ENCODE assay signal across 22 cellular contexts in the genomic region with DNA sequence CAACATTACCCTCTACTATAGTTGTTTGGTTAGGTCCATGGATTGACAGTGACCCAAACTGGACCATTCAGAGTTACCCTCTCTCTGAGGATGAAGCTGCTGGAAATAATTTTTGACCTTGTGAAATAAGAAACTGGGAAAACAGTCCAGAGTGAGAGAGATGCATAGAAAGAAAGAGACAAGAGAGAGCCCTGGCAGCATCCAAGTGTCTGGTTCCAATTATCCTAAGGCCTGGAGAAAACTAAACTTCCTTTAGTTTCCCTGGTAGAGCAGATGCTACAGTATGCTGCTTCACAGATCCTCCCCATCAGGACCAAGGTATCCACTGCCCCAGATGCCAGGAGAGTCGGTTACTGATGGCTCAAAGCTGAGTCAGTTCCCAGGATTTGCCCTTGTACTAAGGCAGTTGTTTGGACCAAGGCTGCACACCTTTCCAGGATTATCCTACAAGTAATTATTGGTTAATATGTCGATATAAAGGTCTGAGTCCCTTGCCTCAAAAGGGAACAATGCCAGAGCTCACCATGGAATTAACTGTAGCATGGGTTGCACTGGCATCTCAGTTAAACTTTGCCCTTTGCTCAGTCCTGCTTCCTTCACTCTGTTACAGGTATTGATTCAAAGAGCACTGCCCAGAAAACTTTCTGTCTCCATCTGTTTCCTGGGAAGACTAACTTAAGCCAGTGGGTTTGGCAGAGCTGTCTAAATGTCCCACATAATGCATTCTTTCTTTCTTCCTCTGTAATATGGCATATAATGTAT. TPM values are rescaled to one million over a fixed set of nuclear protein-coding genes. Genes with fewer than 3 reads are reported as not detected.
A peak's percentile ranks its signal among the peaks of the same experiment; 100 is the strongest.
DNase-seq lines count a peak whose midpoint lies in the region; ATAC-seq, FAIRE-seq and TF ChIP-seq lines count a peak whose summit lies in the region.
"Had no signal": no experiment of that assay in that cellular context is flagged by ENCODE, and none has a peak within 500 bp of the region (broad histone marks: within the 10 kb centered on the region; RNA-seq: fewer than 3 reads in every experiment).

No MANE protein-coding gene starts in this region.

- H3K27ac ChIP-seq in HepG2 (ENCODE audit: extremely low read length, insufficient read depth, low read length) (no peak overlapping the region), body of pancreas (no peak overlapping the region)
- H3K27ac ChIP-seq: A549 had no signal

- BruUV-seq in HepG2 (replicated peaks; lab: Mats Ljungman, UMichigan): no TSS peak

- H3K36me3 ChIP-seq in HepG2 (replicated peaks in 1 of 2; ENCODE audit: control insufficient read depth in 1 of 2, insufficient read depth in 2 of 2, low read length in 2 of 2) (no peaks in the 10 kb centered on the region), body of pancreas (replicated peaks in 1 of 2; ENCODE audit: insufficient read depth in 1 of 2, low read depth in 2 of 2) (no peaks in the 10 kb centered on the region)
- H3K36me3 ChIP-seq: HAP-1 had no signal

- in situ Hi-C loops in HepG2 (cut with HindIII; ENCODE audit: extremely low pct_ligation_motif_present, low pct_unique_long_range_greater_than_20kb): no loop called here

- H3K27me3 ChIP-seq in HepG2 (ENCODE audit: control insufficient read depth in 1 of 2, insufficient read depth in 2 of 2, low read length in 2 of 2) (no peaks in the 10 kb centered on the region), body of pancreas (no peaks in the 10 kb centered on the region)

- no peak for TF ChIP-seq CTCF in AG10803 (conservative IDR thresholded peaks at IDR 0.05; ENCODE audit: low read length)
- TF ChIP-seq CTCF in HepG2 (CRISPR knock-in tag; IDR thresholded peaks at IDR 0.05): no peak
- TF ChIP-seq CTCF in body of pancreas (IDR thresholded peaks at IDR 0.05): no peak

- H2AFZ ChIP-seq in HepG2 (ENCODE audit: low read length): no peak overlapping the region

- WGBS in HepG2 (ENCODE audit: low lambda C conversion rate): 29% methylated on average over 2 of the region's 2 CpGs
- WGBS in body of pancreas, 2 donors: 82 to 88% methylated on average over 2 of the region's 2 CpGs

- H3K4me2 ChIP-seq in HepG2 (ENCODE audit: low read depth, low read length): no peak overlapping the region
- H3K4me2 ChIP-seq: A549 had no signal

- H3K4me3 Mint-ChIP-seq in activated T-helper 1 cell treated with anti-CD3 and anti-CD28 coated beads, Interleukin-12 subunit alpha, Interleukin-12 subunit beta, Interleukin-2, Interleukin-4 antibody, amounts not matched to agents 30 ng/mL and 10 ng/mL and 1 ng/mL, durations not matched to agents 14 hours and 24 hours and 36 hours: no peak overlapping the region
- H3K4me3 Mint-ChIP-seq: CD4-positive, alpha-beta memory T cell; HFFc6 had no signal

- TF ChIP-seq RAD21 in HepG2 (CRISPR knock-in tag; IDR thresholded peaks at IDR 0.05): no peak

- intact Hi-C loops in HepG2 (cut with micrococcal nuclease; ENCODE audit: unreplicated experiment) (no loop called here), body of pancreas (cut with DNase I) (no loop called here)
- intact Hi-C loops in activated T-helper 1 cell treated with anti-CD3 and anti-CD28 coated beads, Interleukin-12 subunit alpha, Interleukin-12 subunit beta, Interleukin-2, Interleukin-4 antibody, amounts not matched to agents 30 ng/mL and 10 ng/mL and 1 ng/mL, durations not matched to agents 14 hours and 24 hours and 36 hours (cut with micrococcal nuclease): no loop called here

- no peak for FAIRE-seq in HepG2 (lab: Jason Lieb, UNC)
- FAIRE-seq: A549, G401.6, GM12892, H54 had no signal

- H3K9ac ChIP-seq in HepG2 (ENCODE audit: insufficient read depth, low read depth, low read length): no peak overlapping the region

- H3K36me3 Mint-ChIP-seq in activated T-helper 1 cell treated with anti-CD3 and anti-CD28 coated beads, Interleukin-12 subunit alpha, Interleukin-12 subunit beta, Interleukin-2, Interleukin-4 antibody, amounts not matched to agents 30 ng/mL and 10 ng/mL and 1 ng/mL, durations not matched to agents 14 hours and 24 hours and 36 hours (ENCODE audit: low read depth): no peaks in the 10 kb centered on the region
- H3K36me3 Mint-ChIP-seq: CD4-positive, alpha-beta memory T cell had no signal

- ATAC-seq in HepG2 (peak; percentile 32; the same call in 2 of the 3 replicates), HG02759 (IDR thresholded peaks at IDR 0.05; ENCODE audit: unreplicated experiment) (no peak), body of pancreas (no peak)
- ATAC-seq: A549 had no signal

- no peak overlapping the region for H3K27ac Mint-ChIP-seq in activated T-helper 1 cell treated with anti-CD3 and anti-CD28 coated beads, Interleukin-12 subunit alpha, Interleukin-12 subunit beta, Interleukin-2, Interleukin-4 antibody, amounts not matched to agents 30 ng/mL and 10 ng/mL and 1 ng/mL, durations not matched to agents 14 hours and 24 hours and 36 hours
- H3K27ac Mint-ChIP-seq: CD4-positive, alpha-beta memory T cell; HFFc6 had no signal

- no peaks in the 10 kb centered on the region for H3K79me2 ChIP-seq in HepG2 (ENCODE audit: insufficient read depth, low read length)

- POLR2A ChIA-PET in HepG2 (lab: Yijun Ruan, JAX): no interaction called here

- H3K4me1 ChIP-seq in HepG2 (ENCODE audit: insufficient read depth, low read length): peaks cover 26% of the 10 kb centered on the region
- no peaks in the 10 kb centered on the region for H3K4me1 ChIP-seq in body of pancreas
- H3K4me1 ChIP-seq: A549, HAP-1 had no signal

- H3K9me3 ChIP-seq in HepG2 (ENCODE audit: low read length): no peaks in the 10 kb centered on the region
- no peaks in the 10 kb centered on the region for H3K9me3 ChIP-seq in body of pancreas
- H3K9me3 ChIP-seq: A549, HAP-1 had no signal

- CTCF ChIA-PET in HepG2 (lab: Yijun Ruan, JAX; ENCODE audit: low intra/inter-chr PET ratio, low total read pairs): no interaction called here

- H3K4me1 Mint-ChIP-seq in activated T-helper 1 cell treated with anti-CD3 and anti-CD28 coated beads, Interleukin-12 subunit alpha, Interleukin-12 subunit beta, Interleukin-2, Interleukin-4 antibody, amounts not matched to agents 30 ng/mL and 10 ng/mL and 1 ng/mL, durations not matched to agents 14 hours and 24 hours and 36 hours (ENCODE audit: low read depth): no peaks in the 10 kb centered on the region
- H3K4me1 Mint-ChIP-seq: CD4-positive, alpha-beta memory T cell had no signal

- H3K9me3 Mint-ChIP-seq in activated T-helper 1 cell treated with anti-CD3 and anti-CD28 coated beads, Interleukin-12 subunit alpha, Interleukin-12 subunit beta, Interleukin-2, Interleukin-4 antibody, amounts not matched to agents 30 ng/mL and 10 ng/mL and 1 ng/mL, durations not matched to agents 14 hours and 24 hours and 36 hours: peaks cover 4% of the 10 kb centered on the region
- H3K9me3 Mint-ChIP-seq: HFFc6 had no signal

- H3K27me3 Mint-ChIP-seq in activated T-helper 1 cell treated with anti-CD3 and anti-CD28 coated beads, Interleukin-12 subunit alpha, Interleukin-12 subunit beta, Interleukin-2, Interleukin-4 antibody, amounts not matched to agents 30 ng/mL and 10 ng/mL and 1 ng/mL, durations not matched to agents 14 hours and 24 hours and 36 hours (ENCODE audit: insufficient read depth): no peaks in the 10 kb centered on the region
- H3K27me3 Mint-ChIP-seq: CD4-positive, alpha-beta memory T cell had no signal

- DNase-seq in AG10803 (ENCODE audit: low read depth) (peak; percentile 9), fibroblast of gingiva (ENCODE audit: low read depth) (peak; percentile 53), HepG2 (ENCODE audit: low spot score) (no peak), mucosa of gallbladder (ENCODE audit: low spot score) (peak; percentile 77), body of pancreas (no peak)
- no peak for DNase-seq in activated T-helper 1 cell treated with anti-CD3 and anti-CD28 coated beads, Interleukin-12 subunit alpha, Interleukin-12 subunit beta, Interleukin-2, Interleukin-4 antibody, amounts not matched to agents 30 ng/mL and 10 ng/mL and 1 ng/mL, durations not matched to agents 14 hours and 24 hours and 36 hours (ENCODE audit: low spot score)
- DNase-seq: 8988T; ACHN; C1 segment of cervical spinal cord; Calu3; CD4-positive, alpha-beta memory T cell; COR-L47; DMS153; DND-41; GOT3; HFFc6 had no signal

- TF ChIP-seq EP300 in HepG2 (IDR thresholded peaks at IDR 0.05; ENCODE audit: low read depth in 2 of 2, low read length in 2 of 2): no peak
- no peak for TF ChIP-seq EP300 in HepG2 (CRISPR knock-in tag; IDR thresholded peaks at IDR 0.05; ENCODE audit: borderline replicate concordance)

- no peak overlapping the region for H3K4me3 ChIP-seq in AG10803 (ENCODE audit: low read length)
- H3K4me3 ChIP-seq in HepG2 (replicated peaks in 1 of 3; ENCODE audit: insufficient read depth in 1 of 3, low read depth in 2 of 3, low read length in 3 of 3): no peak overlapping the region
- H3K4me3 ChIP-seq in body of pancreas: no peak overlapping the region
- H3K4me3 ChIP-seq: A549, HAP-1 had no signal

- TF ChIP-seq POLR2A in HepG2 (IDR thresholded peaks at IDR 0.05; ENCODE audit: insufficient read depth in 1 of 2, low read depth in 2 of 2, low read length in 2 of 2): no peak
- no peak for TF ChIP-seq POLR2A in body of pancreas (IDR thresholded peaks at IDR 0.05)

- no peaks in the 10 kb centered on the region for H4K20me1 ChIP-seq in HepG2 (ENCODE audit: insufficient read depth, low read length)

RNA-seq across cellular contexts. Expression of a gene that starts 14.6 kb away (rescaled TPM):
- total RNA-seq in HepG2 (2016; rRNA removed; fragmentation: Illumina TruSeq; extraction: Trizol) (2.5 and 2.8 TPM in 2 replicates), mucosa of gallbladder (15.3 TPM), body of pancreas (10 to 100 TPM in 1 of 2 donors, 1 to 10 TPM in 1; 2.9 to 11.9 TPM)
- total RNA-seq in HepG2 (2016; cell fraction: cytosol; rRNA removed; fragmentation: Illumina TruSeq; extraction: Trizol; ENCODE audit: low read depth): 2.8 and 3.9 TPM in 2 replicates
- 3.0 and 3.3 TPM in 2 replicates for total RNA-seq in HepG2 (2016; cell fraction: insoluble cytoplasmic fraction; rRNA removed; fragmentation: Illumina TruSeq; extraction: Trizol)
- 3.8 and 5.4 TPM in 2 replicates for total RNA-seq in HepG2 (2016; cell fraction: membrane; rRNA removed; fragmentation: Illumina TruSeq; extraction: Trizol)
- 3.1 and 6.8 TPM in 2 replicates for total RNA-seq in HepG2 (2016; cell fraction: nucleus; rRNA removed; fragmentation: Illumina TruSeq; extraction: Trizol)
- polyA plus RNA-seq in HepG2 (2011; rRNA removed): 2.5 and 3.5 TPM in 2 replicates
- 1.3 and 3.1 TPM in 2 replicates for polyA plus RNA-seq in HepG2 (2011; cell fraction: cytosol; rRNA removed)
- polyA plus RNA-seq in HepG2 (2011; cell fraction: nucleus; rRNA removed): 1.7 and 2.6 TPM in 2 replicates
- 1.1 and 2.4 TPM in 2 replicates for polyA plus RNA-seq in HepG2 (2012)
- polyA plus RNA-seq in HepG2 (2016; cell fraction: cytosol; fragmentation: Illumina TruSeq; extraction: Trizol; ENCODE audit: low read depth): 2.0 and 2.7 TPM in 2 replicates
- 3.5 and 5.4 TPM in 2 replicates for polyA plus RNA-seq in HepG2 (2016; cell fraction: insoluble cytoplasmic fraction; fragmentation: Illumina TruSeq; extraction: Trizol; ENCODE audit: low read depth)
- 4.4 and 4.9 TPM in 2 replicates for polyA plus RNA-seq in HepG2 (2016; cell fraction: membrane; fragmentation: Illumina TruSeq; extraction: Trizol; ENCODE audit: low read depth)
- polyA plus RNA-seq in HepG2 (2016; cell fraction: nucleus; fragmentation: Illumina TruSeq; extraction: Trizol; ENCODE audit: insufficient read depth, low read depth): 3.1 and 4.3 TPM in 2 replicates
- 1.2 and 14.3 TPM in 2 replicates for polyA minus RNA-seq in HepG2 (2011; rRNA and poly(A)+ RNA removed; ENCODE audit: low replicate concordance)
- 1.5 and 2.1 TPM in 2 replicates for polyA minus RNA-seq in HepG2 (2011; cell fraction: cytosol; rRNA and poly(A)+ RNA removed)
- polyA minus RNA-seq in HepG2 (2011; cell fraction: nucleus; rRNA and poly(A)+ RNA removed): 5.8 and 9.4 TPM in 2 replicates
- 3.4 and 4.8 TPM in 2 replicates for total RNA-seq in activated T-helper 1 cell treated with anti-CD3 and anti-CD28 coated beads, Interleukin-12 subunit alpha, Interleukin-12 subunit beta, Interleukin-2, Interleukin-4 antibody, amounts not matched to agents 30 ng/mL and 10 ng/mL and 1 ng/mL, durations not matched to agents 14 hours and 24 hours and 36 hours

Comparison
In these comparisons a context has a peak if more than half of its experiments do, and no peak if none do; other contexts are left out.
1. DNase-seq: peak in AG10803 (single experiment), fibroblast of gingiva (single experiment) and mucosa of gallbladder (single experiment); none in HepG2 (single experiment), body of pancreas (0 of 4) and activated T-helper 1 cell treated with anti-CD3 and anti-CD28 coated beads, Interleukin-12 subunit alpha, Interleukin-12 subunit beta, Interleukin-2, Interleukin-4 antibody, amounts not matched to agents 30 ng/mL and 10 ng/mL and 1 ng/mL, durations not matched to agents 14 hours and 24 hours and 36 hours (single experiment).